ENCODE assay signal across 19 cellular contexts in genomic region chr17:65551641-65552040, GRCh38.
"Had no signal": no experiment of that assay in that cellular context is flagged by ENCODE, and none has a peak within 500 bp of the region (broad histone marks: within the 10 kb centered on the region; RNA-seq: fewer than 3 reads in every experiment).

No MANE protein-coding gene starts in this region.

- H3K27me3 Mint-ChIP-seq: activated CD4-positive, alpha-beta T cell treated with anti-CD3 and anti-CD28 coated beads for 36 hours; activated CD8-positive, alpha-beta T cell treated with anti-CD3 and anti-CD28 coated beads for 36 hours; progenitor cell of endocrine pancreas had no signal

- DNase-seq: activated CD4-positive, alpha-beta T cell treated with anti-CD3 and anti-CD28 coated beads for 36 hours; activated CD8-positive, alpha-beta memory T cell treated with anti-CD3 and anti-CD28 coated beads, Interleukin-2, amount 50 U/mL, for 4 hours; activated CD8-positive, alpha-beta T cell treated with anti-CD3 and anti-CD28 coated beads for 36 hours; activated naive CD4-positive, alpha-beta T cell treated with anti-CD3 and anti-CD28 coated beads for 36 hours; amniotic stem cell; brain microvascular endothelial cell; head of caudate nucleus; left ventricle myocardium inferior; occipital lobe; sigmoid colon; stimulated activated CD4-positive, alpha-beta T cell treated with anti-CD3 and anti-CD28 coated beads, Interleukin-2, amount 100 ng/mL, for 48 hours; stimulated activated naive CD4-positive, alpha-beta T cell treated with Interleukin-2 at 50 U/mL for 16 hours; T1000 had no signal

- H3K36me3 ChIP-seq: brain microvascular endothelial cell had no signal

- FAIRE-seq: endometrium, islet of Langerhans had no signal

- ATAC-seq: activated CD4-positive, alpha-beta T cell treated with anti-CD3 and anti-CD28 coated beads for 36 hours; activated CD8-positive, alpha-beta T cell treated with anti-CD3 and anti-CD28 coated beads for 36 hours had no signal

- H3K27ac ChIP-seq: brain microvascular endothelial cell, esophagus muscularis mucosa, left ventricle myocardium inferior, sigmoid colon had no signal

- H3K27ac Mint-ChIP-seq: activated CD4-positive, alpha-beta T cell treated with anti-CD3 and anti-CD28 coated beads for 36 hours; activated CD8-positive, alpha-beta T cell treated with anti-CD3 and anti-CD28 coated beads for 36 hours; activated naive CD4-positive, alpha-beta T cell treated with anti-CD3 and anti-CD28 coated beads for 36 hours; activated T-helper 1 cell treated with anti-CD3 and anti-CD28 coated beads, Interleukin-12 subunit alpha, Interleukin-12 subunit beta, Interleukin-2, Interleukin-4 antibody, amounts not matched to agents 30 ng/mL and 10 ng/mL and 1 ng/mL, durations not matched to agents 14 hours and 24 hours and 36 hours; progenitor cell of endocrine pancreas had no signal

- H3K4me3 Mint-ChIP-seq: activated CD4-positive, alpha-beta T cell treated with anti-CD3 and anti-CD28 coated beads for 36 hours; activated CD8-positive, alpha-beta T cell treated with anti-CD3 and anti-CD28 coated beads for 36 hours; activated naive CD4-positive, alpha-beta T cell treated with anti-CD3 and anti-CD28 coated beads for 36 hours; activated T-helper 1 cell treated with anti-CD3 and anti-CD28 coated beads, Interleukin-12 subunit alpha, Interleukin-12 subunit beta, Interleukin-2, Interleukin-4 antibody, amounts not matched to agents 30 ng/mL and 10 ng/mL and 1 ng/mL, durations not matched to agents 14 hours and 24 hours and 36 hours had no signal

- H3K9me3 Mint-ChIP-seq: activated CD8-positive, alpha-beta T cell treated with anti-CD3 and anti-CD28 coated beads for 36 hours; activated naive CD4-positive, alpha-beta T cell treated with anti-CD3 and anti-CD28 coated beads for 36 hours had no signal

- H3K9me3 ChIP-seq: esophagus muscularis mucosa, left ventricle myocardium inferior, sigmoid colon, suprapubic skin had no signal

- H3K27me3 ChIP-seq: brain microvascular endothelial cell, esophagus muscularis mucosa, sigmoid colon, suprapubic skin had no signal

- H3K4me3 ChIP-seq: esophagus muscularis mucosa, left ventricle myocardium inferior, sigmoid colon, suprapubic skin had no signal
